1 cellular context compared by ENCODE assay signal in the genomic region with DNA sequence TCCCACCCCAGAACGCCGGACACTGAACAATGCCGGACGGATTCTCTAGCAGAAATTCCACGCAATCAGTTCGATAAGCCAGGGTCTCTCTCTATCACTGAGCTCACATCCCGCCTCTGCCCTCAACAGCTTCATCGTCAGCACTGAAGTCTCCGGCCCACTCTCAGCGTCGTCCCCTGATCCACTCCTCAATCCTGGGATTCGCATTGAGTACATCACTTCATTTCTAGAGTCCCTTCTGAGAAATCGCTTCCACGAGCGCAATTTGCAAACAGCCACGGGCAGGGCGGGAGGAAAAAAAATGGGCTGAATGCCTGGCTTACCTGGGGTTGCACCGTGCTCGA.
A peak's percentile ranks its signal among the peaks of the same experiment; 100 is the strongest.
TF ChIP-seq lines count a peak whose summit lies in the region.

No MANE protein-coding gene starts in this region.

TF ChIP-seq in K562, 482 proteins besides CTCF, POLR2A, EP300 and RAD21 (continued from another document):
- TF ChIP-seq, protein P1, sequence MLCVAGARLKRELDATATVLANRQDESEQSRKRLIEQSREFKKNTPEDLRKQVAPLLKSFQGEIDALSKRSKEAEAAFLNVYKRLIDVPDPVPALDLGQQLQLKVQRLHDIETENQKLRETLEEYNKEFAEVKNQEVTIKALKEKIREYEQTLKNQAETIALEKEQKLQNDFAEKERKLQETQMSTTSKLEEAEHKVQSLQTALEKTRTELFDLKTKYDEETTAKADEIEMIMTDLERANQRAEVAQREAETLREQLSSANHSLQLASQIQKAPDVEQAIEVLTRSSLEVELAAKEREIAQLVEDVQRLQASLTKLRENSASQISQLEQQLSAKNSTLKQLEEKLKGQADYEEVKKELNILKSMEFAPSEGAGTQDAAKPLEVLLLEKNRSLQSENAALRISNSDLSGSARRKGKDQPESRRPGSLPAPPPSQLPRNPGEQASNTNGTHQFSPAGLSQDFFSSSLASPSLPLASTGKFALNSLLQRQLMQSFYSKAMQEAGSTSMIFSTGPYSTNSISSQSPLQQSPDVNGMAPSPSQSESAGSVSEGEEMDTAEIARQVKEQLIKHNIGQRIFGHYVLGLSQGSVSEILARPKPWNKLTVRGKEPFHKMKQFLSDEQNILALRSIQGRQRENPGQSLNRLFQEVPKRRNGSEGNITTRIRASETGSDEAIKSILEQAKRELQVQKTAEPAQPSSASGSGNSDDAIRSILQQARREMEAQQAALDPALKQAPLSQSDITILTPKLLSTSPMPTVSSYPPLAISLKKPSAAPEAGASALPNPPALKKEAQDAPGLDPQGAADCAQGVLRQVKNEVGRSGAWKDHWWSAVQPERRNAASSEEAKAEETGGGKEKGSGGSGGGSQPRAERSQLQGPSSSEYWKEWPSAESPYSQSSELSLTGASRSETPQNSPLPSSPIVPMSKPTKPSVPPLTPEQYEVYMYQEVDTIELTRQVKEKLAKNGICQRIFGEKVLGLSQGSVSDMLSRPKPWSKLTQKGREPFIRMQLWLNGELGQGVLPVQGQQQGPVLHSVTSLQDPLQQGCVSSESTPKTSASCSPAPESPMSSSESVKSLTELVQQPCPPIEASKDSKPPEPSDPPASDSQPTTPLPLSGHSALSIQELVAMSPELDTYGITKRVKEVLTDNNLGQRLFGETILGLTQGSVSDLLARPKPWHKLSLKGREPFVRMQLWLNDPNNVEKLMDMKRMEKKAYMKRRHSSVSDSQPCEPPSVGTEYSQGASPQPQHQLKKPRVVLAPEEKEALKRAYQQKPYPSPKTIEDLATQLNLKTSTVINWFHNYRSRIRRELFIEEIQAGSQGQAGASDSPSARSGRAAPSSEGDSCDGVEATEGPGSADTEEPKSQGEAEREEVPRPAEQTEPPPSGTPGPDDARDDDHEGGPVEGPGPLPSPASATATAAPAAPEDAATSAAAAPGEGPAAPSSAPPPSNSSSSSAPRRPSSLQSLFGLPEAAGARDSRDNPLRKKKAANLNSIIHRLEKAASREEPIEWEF (CRISPR knock-in tag; IDR thresholded peaks at IDR 0.05) = no peak
- peak; percentile 46 for TF ChIP-seq SAP30 (IDR thresholded peaks at IDR 0.05; ENCODE audit: borderline replicate concordance, insufficient read depth, low read depth, low read length, poor library complexity, severe bottlenecking)
- TF ChIP-seq FOXP1 (CRISPR knock-in tag; IDR thresholded peaks at IDR 0.05) = no peak
- no peak for TF ChIP-seq FOXK1 (CRISPR knock-in tag; IDR thresholded peaks at IDR 0.05; ENCODE audit: borderline replicate concordance)
- no peak for TF ChIP-seq C11orf30 (IDR thresholded peaks at IDR 0.05; ENCODE audit: low read depth)
- no peak for TF ChIP-seq ETV1 (tag; conservative IDR thresholded peaks at IDR 0.05; ENCODE audit: low read depth)
- 0 out of 4 replicates have a peak, but pooled peaks of 1 of the 2 experiments have one; percentile 65 for TF ChIP-seq KDM4B (IDR thresholded peaks at IDR 0.05; ENCODE audit: borderline replicate concordance in 2 of 2, low read depth in 1 of 2)
- TF ChIP-seq NELFE (IDR thresholded peaks at IDR 0.05; ENCODE audit: insufficient read depth, insufficient read length) = no peak
- TF ChIP-seq MEIS2 (IDR thresholded peaks at IDR 0.05; ENCODE audit: partially characterized antibody) = no peak
